In genomic region chr7:31202801-31203200, GRCh38 we compare ENCODE assay signal across 23 cellular contexts.
"Had no signal": no experiment of that assay in that cellular context is flagged by ENCODE, and none has a peak within 500 bp of the region (broad histone marks: within the 10 kb centered on the region; RNA-seq: fewer than 3 reads in every experiment).

No MANE protein-coding gene starts in this region.

- DNase-seq: activated CD4-positive, alpha-beta memory T cell treated with anti-CD3 and anti-CD28 coated beads for 36 hours; activated CD4-positive, alpha-beta T cell treated with anti-CD3 and anti-CD28 coated beads, Interleukin-2, amount 10 ng/mL, durations not matched to agents 7 days and 5 days; activated CD4-positive, CD25-positive, alpha-beta regulatory T cell; activated gamma-delta T cell; activated naive CD4-positive, alpha-beta T cell treated with anti-CD3 and anti-CD28 coated beads for 36 hours; activated T-cell treated with anti-CD3 and anti-CD28 coated beads for 4 hours; activated T-cell treated with anti-CD3 and anti-CD28 coated beads, Interleukin-2, amount 50 U/mL, for 48 hours; MV-4-11; NCI-H1092 treated with DMSO at 0.1 percent for 48 hours; NCI-H1417 treated with DMSO at 0.1 percent for 48 hours; NCI-H1694; NCI-H2029; NCI-H2227 treated with DMSO at 0.1 percent for 48 hours; NCI-H446 treated with DMSO at 0.1 percent for 48 hours; NCI-H524 treated with DMSO at 0.1 percent for 48 hours; NCI-H748 treated with DMSO at 0.1 percent for 48 hours; NK-92 treated with Interleukin-12 subunit alpha and Interleukin-12 subunit beta, amount 100 ng/mL, for 24 hours; SHP77 treated with DMSO at 0.1 percent for 48 hours; T-helper 1 cell had no signal

- H3K4me3 ChIP-seq: breast epithelium had no signal

- H3K27me3 ChIP-seq: breast epithelium had no signal

- H3K9ac ChIP-seq: KMS-11 had no signal

- H3K36me3 ChIP-seq: breast epithelium had no signal

- H3K27ac ChIP-seq: breast epithelium, KMS-11, VCaP had no signal

- ATAC-seq: activated T-helper 17 cell treated with anti-CD3 and anti-CD28 coated beads, Interleukin-2, amount 50 U/mL, for 72 hours had no signal

- H3K4me2 ChIP-seq: KMS-11 had no signal

- H3K4me1 ChIP-seq: breast epithelium had no signal
